In genomic region chr1:67162954-67163353, GRCh38 we compare ENCODE assay signal across 10 cellular contexts. TPM values are rescaled to one million over a fixed set of nuclear protein-coding genes. Genes with fewer than 3 reads are reported as not detected.
DNase-seq lines count a peak whose midpoint lies in the region; ATAC-seq and TF ChIP-seq lines count a peak whose summit lies in the region.
"Had no signal": no experiment of that assay in that cellular context is flagged by ENCODE, and none has a peak within 500 bp of the region (broad histone marks: within the 10 kb centered on the region; RNA-seq: fewer than 3 reads in every experiment).

No MANE protein-coding gene starts in this region.

- no peak for TF ChIP-seq EP300 in stomach (IDR thresholded peaks at IDR 0.05)

- intact Hi-C loops in stomach (cut with DNase I; ENCODE audit: low total_unique reads) = no loop called here

- WGBS in stomach, 5 donors = 77 to 83% (median 78%) methylated on average over 2 of the region's 2 CpGs

- H3K9me3 ChIP-seq in stomach = no peaks in the 10 kb centered on the region

- no peak for TF ChIP-seq POLR2A in stomach (IDR thresholded peaks at IDR 0.05)

- no peak overlapping the region for H3K4me3 ChIP-seq in stomach

- DNase-seq in activated effector memory CD4-positive, alpha-beta T cell treated with anti-CD3 and anti-CD28 coated beads, Interleukin-2, amount 50 U/mL, for 16 hours = peak; percentile 69
- no peak for DNase-seq in activated effector memory CD4-positive, alpha-beta T cell treated with Interleukin-2 at 50 U/mL for 16 hours
- DNase-seq in activated naive CD4-positive, alpha-beta T cell treated with anti-CD3 and anti-CD28 coated beads, Interleukin-2, amount 50 U/mL, for 16 hours = peak; percentile 32
- no peak for DNase-seq in immature natural killer cell
- no peak for DNase-seq in stomach

- no peak for TF ChIP-seq CTCF in stomach (IDR thresholded peaks at IDR 0.05)

- no peak overlapping the region for H3K4me3 Mint-ChIP-seq in stimulated activated memory B cell treated with anti-CD40 and anti-IgM and Interleukin-4, amounts not matched to agents 10 μg/mL and 1 μg/mL and 100 μg/mL, for 72 hours
- H3K4me3 Mint-ChIP-seq in immature natural killer cell = no peak overlapping the region

- no peaks in the 10 kb centered on the region for H3K36me3 Mint-ChIP-seq in stimulated activated memory B cell treated with anti-CD40 and anti-IgM and Interleukin-4, amounts not matched to agents 10 μg/mL and 1 μg/mL and 100 μg/mL, for 72 hours
- no peaks in the 10 kb centered on the region for H3K36me3 Mint-ChIP-seq in immature natural killer cell

- no peak overlapping the region for H3K27ac ChIP-seq in stomach

- peaks cover 28% of the 10 kb centered on the region for H3K27me3 Mint-ChIP-seq in stimulated activated memory B cell treated with anti-CD40 and anti-IgM and Interleukin-4, amounts not matched to agents 10 μg/mL and 1 μg/mL and 100 μg/mL, for 72 hours
- peaks cover 0 to 6% (median 3%) of the 10 kb centered on the region in 3 donors for H3K27me3 Mint-ChIP-seq in immature natural killer cell (ENCODE audit: low read depth in 3 of 3)

- H3K4me1 ChIP-seq in stomach = no peaks in the 10 kb centered on the region

- ATAC-seq in HG03520 (IDR thresholded peaks at IDR 0.05; ENCODE audit: unreplicated experiment) = peak; percentile 44
- ATAC-seq in stimulated activated memory B cell treated with anti-CD40 and anti-IgM and Interleukin-4, amounts not matched to agents 10 μg/mL and 1 μg/mL and 100 μg/mL, for 72 hours = peak; percentile 55
- no peak for ATAC-seq in GM18858 (IDR thresholded peaks at IDR 0.05; ENCODE audit: unreplicated experiment)

- no peak overlapping the region for H3K27ac Mint-ChIP-seq in stimulated activated memory B cell treated with anti-CD40 and anti-IgM and Interleukin-4, amounts not matched to agents 10 μg/mL and 1 μg/mL and 100 μg/mL, for 72 hours
- no peak overlapping the region for H3K27ac Mint-ChIP-seq in immature natural killer cell

- no peaks in the 10 kb centered on the region for H3K9me3 Mint-ChIP-seq in stimulated activated memory B cell treated with anti-CD40 and anti-IgM and Interleukin-4, amounts not matched to agents 10 μg/mL and 1 μg/mL and 100 μg/mL, for 72 hours
- H3K9me3 Mint-ChIP-seq in immature natural killer cell = no peaks in the 10 kb centered on the region

- peaks cover 12% of the 10 kb centered on the region for H3K4me1 Mint-ChIP-seq in stimulated activated memory B cell treated with anti-CD40 and anti-IgM and Interleukin-4, amounts not matched to agents 10 μg/mL and 1 μg/mL and 100 μg/mL, for 72 hours
- peaks cover 7 to 19% of the 10 kb centered on the region in 2 donors for H3K4me1 Mint-ChIP-seq in immature natural killer cell

- no peaks in the 10 kb centered on the region for H3K27me3 ChIP-seq in stomach

- H3K36me3 ChIP-seq in stomach = no peaks in the 10 kb centered on the region

RNA-seq across cellular contexts. Expression of gene IL23R, which starts 3.3 kb away (rescaled TPM):
- 1 to 10 TPM in 1 of 3 donors, under 1 TPM in 2; 0.12 to 1.4 (median 0.23) TPM for polyA plus RNA-seq in immature natural killer cell
- total RNA-seq in stomach = 1 to 10 TPM in 1 of 5 donors, not detected in 4; 1.3 TPM
- polyA plus RNA-seq in stomach = not detected
- total RNA-seq: mesenteric fat pad had no signal
- polyA plus RNA-seq: BJ had no signal

RNA-seq across cellular contexts. Expression of gene C1orf141, which starts 28.2 kb away (rescaled TPM):
- polyA plus RNA-seq in immature natural killer cell = not detected
- not detected for total RNA-seq in stomach
- not detected for polyA plus RNA-seq in stomach
- total RNA-seq: mesenteric fat pad had no signal
- polyA plus RNA-seq: BJ had no signal

Comparison
In these comparisons a context has a peak if more than half of its experiments do, and no peak if none do; other contexts are left out.
1. DNase-seq: peak in activated effector memory CD4-positive, alpha-beta T cell treated with anti-CD3 and anti-CD28 coated beads, Interleukin-2, amount 50 U/mL, for 16 hours (single experiment) and activated naive CD4-positive, alpha-beta T cell treated with anti-CD3 and anti-CD28 coated beads, Interleukin-2, amount 50 U/mL, for 16 hours (single experiment); none in activated effector memory CD4-positive, alpha-beta T cell treated with Interleukin-2 at 50 U/mL for 16 hours (single experiment), immature natural killer cell (0 of 3) and stomach (single experiment).